ENCODE assay signal across 16 cellular contexts in the genomic region with DNA sequence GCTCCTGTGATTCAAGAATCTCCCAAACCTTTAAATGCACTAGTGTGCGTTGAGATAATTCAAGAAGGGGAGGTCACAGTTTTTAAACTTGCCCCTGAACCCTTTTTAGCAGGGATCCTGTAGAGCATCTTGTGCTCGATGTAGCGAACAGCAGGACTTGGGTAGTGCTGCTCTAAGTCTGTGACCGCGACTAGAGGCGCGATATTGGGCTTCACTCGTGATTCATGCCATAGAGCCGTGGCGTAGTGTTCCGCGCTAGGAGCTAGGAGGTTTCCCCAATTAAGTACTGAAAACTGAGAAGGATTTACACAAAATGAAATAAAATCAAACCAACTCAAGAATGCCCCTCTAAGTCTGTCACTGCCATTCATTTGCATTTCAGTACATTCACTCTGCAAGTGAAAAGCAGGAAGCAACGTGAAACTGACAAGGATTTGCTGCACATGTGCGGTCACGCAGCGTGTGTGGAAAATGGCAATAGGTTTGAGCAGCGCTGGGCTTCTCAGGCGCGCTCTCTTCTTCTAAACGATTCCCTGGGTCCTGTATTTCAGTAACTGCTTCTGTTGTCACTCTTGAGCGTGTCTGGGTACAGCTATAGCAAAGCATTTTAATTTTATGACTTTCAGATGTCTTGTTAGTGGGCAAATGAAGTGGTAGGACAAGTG.
A peak's percentile ranks its signal among the peaks of the same experiment; 100 is the strongest.
DNase-seq lines count a peak whose midpoint lies in the region; ATAC-seq, FAIRE-seq and TF ChIP-seq lines count a peak whose summit lies in the region.
"Had no signal": no experiment of that assay in that cellular context is flagged by ENCODE, and none has a peak within 500 bp of the region (broad histone marks: within the 10 kb centered on the region; RNA-seq: fewer than 3 reads in every experiment).

No MANE protein-coding gene starts in this region.

- H3K4ac ChIP-seq in H1 (replicated peaks; ENCODE audit: insufficient read length, low read depth, low read length) = no peak overlapping the region

- H2BK20ac ChIP-seq in H1 (ENCODE audit: low read length) = no peak overlapping the region

- no peaks in the 10 kb centered on the region for H3K36me3 ChIP-seq in HAP-1 (replicated peaks)
- no peaks in the 10 kb centered on the region for H3K36me3 ChIP-seq in H1 (ENCODE audit: control insufficient read depth in 2 of 4, insufficient read depth in 4 of 4, low read length in 3 of 4)
- H3K36me3 ChIP-seq: BLaER1 treated with 17β-estradiol and CSF1 and Interleukin-3, amounts not matched to agents 10 nM and 100 nM had no signal

- no peak overlapping the region for H2AK5ac ChIP-seq in H1 (ENCODE audit: low read depth, low read length)

- H3K56ac ChIP-seq in H1 (replicated peaks; ENCODE audit: insufficient read length, low read depth, low read length) = no peak overlapping the region

- H3K4me1 ChIP-seq in HAP-1 = peaks cover 11% of the 10 kb centered on the region
- H3K4me1 ChIP-seq in H1 (replicated peaks in 1 of 4; ENCODE audit: control insufficient read depth in 3 of 4, insufficient read depth in 4 of 4, low read length in 3 of 4) = peaks cover 2 to 6% (median 4%) of the 10 kb centered on the region in 4 experiments; a peak in 4 of 7 replicates
- H3K4me1 ChIP-seq: BLaER1 treated with 17β-estradiol and CSF1 and Interleukin-3, amounts not matched to agents 10 nM and 100 nM had no signal

- H3K27me3 ChIP-seq in HAP-1 (ENCODE audit: low read depth) (no peaks in the 10 kb centered on the region), H1 (replicated peaks in 1 of 4; ENCODE audit: control insufficient read depth in 3 of 4, extremely low read depth in 1 of 4, insufficient read depth in 3 of 4, low read length in 3 of 4) (no peaks in the 10 kb centered on the region)
- H3K27me3 ChIP-seq: BLaER1 treated with 17β-estradiol and CSF1 and Interleukin-3, amounts not matched to agents 10 nM and 100 nM had no signal

- no peak overlapping the region for H3K23ac ChIP-seq in H1 (ENCODE audit: insufficient read length)

- no peak overlapping the region for H4K91ac ChIP-seq in H1 (replicated peaks; ENCODE audit: insufficient read length, low read length)

- no peak overlapping the region for H2BK120ac ChIP-seq in H1 (replicated peaks; ENCODE audit: low read depth, low read length)

- no peaks in the 10 kb centered on the region for H4K20me1 ChIP-seq in H1 (replicated peaks in 1 of 2; ENCODE audit: control insufficient read depth in 1 of 2, insufficient read depth in 2 of 2, low read length in 2 of 2)
- H4K20me1 ChIP-seq: BLaER1 treated with 17β-estradiol and CSF1 and Interleukin-3, amounts not matched to agents 10 nM and 100 nM had no signal

- POLR2A ChIA-PET in H1 (lab: Charles Lee; ENCODE audit: partially characterized antibody) = no interaction called here

- no peak for FAIRE-seq in H1 (lab: Jason Lieb, UNC)
- FAIRE-seq: HepG2 had no signal

- H4K8ac ChIP-seq in H1 (ENCODE audit: extremely low read depth, insufficient read depth, low read length) = no peak overlapping the region

- H3K4me2 ChIP-seq in H1 (ENCODE audit: insufficient read depth in 1 of 2, low read depth in 2 of 2, low read length in 2 of 2) = peak overlapping the region; percentile 23 to 26; a peak in 1 of 4 replicates
- H3K4me2 ChIP-seq: BLaER1 treated with 17β-estradiol and CSF1 and Interleukin-3, amounts not matched to agents 10 nM and 100 nM had no signal

- in situ Hi-C loops in HAP-1 (cut with MboI; ENCODE audit: low sequenced_read_pairs) = no loop called here

- 72% methylated on average over 21 of the region's 21 CpGs; no CpG with 5 or more reads in 1 of the 2 experiments for WGBS in H1 (ENCODE audit: extremely low coverage in 1 of 2, insufficient coverage in 1 of 2, insufficient read length in 1 of 2, insufficient replicate concordance in 2 of 2, low coverage in 1 of 2, low lambda C conversion rate in 2 of 2, missing lambda C conversion rate in 1 of 2), 2 experiments

- H2BK15ac ChIP-seq in H1 (ENCODE audit: low read length) = no peak overlapping the region

- no peak overlapping the region for H3K14ac ChIP-seq in H1 (ENCODE audit: insufficient read length)

- TF ChIP-seq CTCF in H1 (IDR thresholded peaks at IDR 0.05; ENCODE audit: control extremely low read depth in 1 of 3, insufficient read depth in 1 of 3, low read depth in 1 of 3, low read length in 3 of 3) = no peak

- H3K18ac ChIP-seq in H1 (ENCODE audit: extremely low read depth, low read length) = no peak overlapping the region

- ATAC-seq in GM19023 (IDR thresholded peaks at IDR 0.05; ENCODE audit: unreplicated experiment) (no peak), GM18873 (IDR thresholded peaks at IDR 0.05; ENCODE audit: low FRiP score, unreplicated experiment) (no peak)
- ATAC-seq: CD8-positive, alpha-beta T cell; HCT116; HepG2 had no signal

- no peak overlapping the region for H4K5ac ChIP-seq in H1 (ENCODE audit: insufficient read length, low read depth, low read length)

- no peaks in the 10 kb centered on the region for H3K79me1 ChIP-seq in H1 (ENCODE audit: low read depth, low read length)

- H3K27ac ChIP-seq in H1 (ENCODE audit: low read depth, low read length) = no peak overlapping the region
- H3K27ac ChIP-seq: BLaER1 treated with 17β-estradiol and CSF1 and Interleukin-3, amounts not matched to agents 10 nM and 100 nM had no signal

- peak overlapping the region; percentile 33; the same call in 1 of the 2 replicates for H2AFZ ChIP-seq in H1 (ENCODE audit: low read length)

- no peak for TF ChIP-seq POLR2A in H1 (IDR thresholded peaks at IDR 0.05; ENCODE audit: control extremely low read depth in 1 of 2, low read depth in 2 of 2, low read length in 2 of 2)

- CTCF ChIA-PET in H1 (lab: Charles Lee; ENCODE audit: partially characterized antibody) = no interaction called here

- TF ChIP-seq EP300 in H1 (IDR thresholded peaks at IDR 0.05; ENCODE audit: borderline replicate concordance in 1 of 2, low read depth in 2 of 2, low read length in 2 of 2) = no peak

- TF ChIP-seq RAD21 in H1 (IDR thresholded peaks at IDR 0.05 in 1 of 2, conservative IDR thresholded peaks at IDR 0.05 in 1 of 2; ENCODE audit: low read depth in 2 of 2, low read length in 2 of 2) = no peak

- H3K79me2 ChIP-seq in H1 (ENCODE audit: control insufficient read depth in 1 of 2, insufficient read depth in 2 of 2, low read length in 2 of 2) = no peaks in the 10 kb centered on the region

- H3K4me3 ChIP-seq in HAP-1 = no peak overlapping the region
- no peak overlapping the region for H3K4me3 ChIP-seq in H1 (ENCODE audit: extremely low read depth in 1 of 4, insufficient read depth in 2 of 4, low read depth in 3 of 4, low read length in 4 of 4)
- H3K4me3 ChIP-seq: BLaER1 treated with 17β-estradiol and CSF1 and Interleukin-3, amounts not matched to agents 10 nM and 100 nM had no signal

- no peak overlapping the region for H3K9ac ChIP-seq in H1 (replicated peaks in 1 of 4; ENCODE audit: extremely low read depth in 1 of 4, low read depth in 3 of 4, low read length in 3 of 4)
- H3K9ac ChIP-seq: BLaER1 treated with 17β-estradiol and CSF1 and Interleukin-3, amounts not matched to agents 10 nM and 100 nM had no signal

- no peaks in the 10 kb centered on the region for H3K9me3 ChIP-seq in HAP-1
- H3K9me3 ChIP-seq in H1 (ENCODE audit: insufficient read depth in 2 of 2, low read depth in 1 of 2, low read length in 1 of 2) = no peaks in the 10 kb centered on the region

- no peak overlapping the region; the same call in 1 of the 2 replicates for H2BK5ac ChIP-seq in H1 (ENCODE audit: low read depth, low read length)

- peak; percentile 4 for DNase-seq in ELF-1 (ENCODE audit: low read depth, low spot score)
- DNase-seq in HAP-1 (ENCODE audit: low spot score in 2 of 2) = peak; percentile 54 to 77
- no peak for DNase-seq in H1 (ENCODE audit: low read depth in 1 of 2, low spot score in 2 of 2)
- no peak for DNase-seq in activated T-cell treated with anti-CD3 and anti-CD28 coated beads, Interleukin-2, amount 50 U/mL, for 1 hour
- DNase-seq: Calu3; CD8-positive, alpha-beta T cell; DMS 273 treated with DMSO at 0.1 percent for 48 hours; GF-D8; HFFc6; Karpas-422; KBM-7 had no signal

- peaks cover 2% of the 10 kb centered on the region; the same call in 1 of the 2 replicates for H3K23me2 ChIP-seq in H1 (ENCODE audit: low read depth, low read length)

- no peak overlapping the region for H2BK12ac ChIP-seq in H1 (ENCODE audit: low read depth, low read length)

TF ChIP-seq in H1, 55 proteins besides CTCF, POLR2A, EP300 and RAD21:
- no peak for TF ChIP-seq SIRT6 (IDR thresholded peaks at IDR 0.05; ENCODE audit: low read length)
- no peak for TF ChIP-seq TAF7 (optimal IDR thresholded peaks at IDR 0.05; ENCODE audit: borderline replicate concordance, low read depth, low read length)
- TF ChIP-seq SIN3A (conservative IDR thresholded peaks at IDR 0.05 in 1 of 2, IDR thresholded peaks at IDR 0.05 in 1 of 2; ENCODE audit: low read depth in 1 of 2, low read length in 2 of 2) = no peak
- TF ChIP-seq SP4 (IDR thresholded peaks at IDR 0.05; ENCODE audit: low read length) = no peak
- TF ChIP-seq SAP30 (IDR thresholded peaks at IDR 0.05; ENCODE audit: insufficient read depth, insufficient replicate concordance, low read length) = no peak
- no peak for TF ChIP-seq RBBP5 (IDR thresholded peaks at IDR 0.05; ENCODE audit: borderline replicate concordance, low read depth, low read length)
- no peak for TF ChIP-seq JUND (IDR thresholded peaks at IDR 0.05; ENCODE audit: low read length)
- TF ChIP-seq MAFK (IDR thresholded peaks at IDR 0.05; ENCODE audit: low read depth, low read length) = no peak
- no peak for TF ChIP-seq BACH1 (IDR thresholded peaks at IDR 0.05; ENCODE audit: low read length)
- TF ChIP-seq CTBP2 (IDR thresholded peaks at IDR 0.05; ENCODE audit: borderline replicate concordance, insufficient read depth, insufficient read length, low read length) = no peak
- no peak for TF ChIP-seq ASH2L (IDR thresholded peaks at IDR 0.05; ENCODE audit: low read length)
- TF ChIP-seq ZNF274 (IDR thresholded peaks at IDR 0.05; ENCODE audit: borderline replicate concordance, extremely low read depth, low read length) = no peak
- TF ChIP-seq KDM4A (IDR thresholded peaks at IDR 0.05; ENCODE audit: low read depth, low read length, severe bottlenecking) = no peak
- TF ChIP-seq GTF2F1 (IDR thresholded peaks at IDR 0.05; ENCODE audit: borderline replicate concordance, low read depth, low read length) = no peak
- TF ChIP-seq RNF2 (IDR thresholded peaks at IDR 0.05; ENCODE audit: borderline replicate concordance, low read depth, low read length, missing control alignments, poor library complexity, severe bottlenecking) = no peak
- TF ChIP-seq SRF (IDR thresholded peaks at IDR 0.05; ENCODE audit: low read depth, low read length) = no peak
- TF ChIP-seq RFX5 (IDR thresholded peaks at IDR 0.05; ENCODE audit: borderline replicate concordance, low read depth, low read length) = no peak

Comparison
In these comparisons a context has a peak if more than half of its experiments do, and no peak if none do; other contexts are left out.
1. DNase-seq: peak in ELF-1 (single experiment) and HAP-1 (2 of 2); none in H1 (0 of 2) and activated T-cell treated with anti-CD3 and anti-CD28 coated beads, Interleukin-2, amount 50 U/mL, for 1 hour (single experiment).